ENCODE assay signal across 1 cellular context in genomic region chr5:181243020-181243520, GRCh38.
TF ChIP-seq lines count a peak whose summit lies in the region.

No MANE protein-coding gene starts in this region.

TF ChIP-seq in GM23338, 12 proteins besides CTCF, POLR2A, EP300 and RAD21 (continued from another document):
- TF ChIP-seq REST (IDR thresholded peaks at IDR 0.05; ENCODE audit: unreplicated experiment): no peak
TF ChIP-seq in GM23338: peak in this region for 0.
